Comparison of ENCODE assay signal across 8 cellular contexts in genomic region chr9:33263936-33264472, GRCh38. TPM values are rescaled to one million over a fixed set of nuclear protein-coding genes. Genes with fewer than 3 reads are reported as not detected.
DNase-seq lines count a peak whose midpoint lies in the region; ATAC-seq and TF ChIP-seq lines count a peak whose summit lies in the region.

No MANE protein-coding gene starts in this region.

- no peak for TF ChIP-seq EP300 in esophagus muscularis mucosa (IDR thresholded peaks at IDR 0.05)

- TF ChIP-seq CTCF in esophagus muscularis mucosa (IDR thresholded peaks at IDR 0.05): no peak

- H3K4me3 ChIP-seq in MG63: peak overlapping the region; percentile 78
- peak overlapping the region; percentile 71 to 90 (median 86) for H3K4me3 ChIP-seq in esophagus muscularis mucosa

- DNase-seq in DMS53 (lab: John Stamatoyannopoulos, UW) (peak; percentile 71), DMS53 treated with DMSO at 0.1 percent for 48 hours (lab: John Stamatoyannopoulos, UW; ENCODE audit: unreplicated experiment) (no peak), HCEC 1CT (peak; percentile 12), MG63 (peak; percentile 20), activated T-cell treated with anti-CD3 and anti-CD28 coated beads for 48 hours (ENCODE audit: low read depth) (peak; percentile 27), esophagus muscularis mucosa (ENCODE audit: extremely low spot score) (no peak)
- peak in 8 of 10 donors; percentile 11 to 66 (median 26) for DNase-seq in naive thymus-derived CD8-positive, alpha-beta T cell

- WGBS in esophagus muscularis mucosa: 0% methylated on average over 35 of the region's 42 CpGs

- no peak for TF ChIP-seq POLR2A in esophagus muscularis mucosa (IDR thresholded peaks at IDR 0.05; ENCODE audit: low read depth)

- peaks cover 21 to 46% (median 34%) of the 10 kb centered on the region in 4 donors for H3K4me1 ChIP-seq in esophagus muscularis mucosa

- H3K27ac ChIP-seq in esophagus muscularis mucosa (replicated peaks in 1 of 4) (peak overlapping the region; percentile 91 to 95 (median 92)), temporal lobe (ENCODE audit: low read depth, low read length) (peak overlapping the region; percentile 69)

- H3K27ac Mint-ChIP-seq in naive thymus-derived CD8-positive, alpha-beta T cell: peak overlapping the region; percentile 87 to 94 (median 92)

- POLR2A ChIA-PET in naive thymus-derived CD8-positive, alpha-beta T cell (lab: Charles Lee): interaction anchor here (1.2 to 3.4 kb wide), 7 partner anchors 18 to 239 kb away, joined by 3 to 44 read pairs (median 5); partner anchors contain the start of genes B4GALT1, DNAJA1 and NFX1

- H3K4me3 Mint-ChIP-seq in naive thymus-derived CD8-positive, alpha-beta T cell: peak overlapping the region; percentile 86 to 99 (median 92)

- no peaks in the 10 kb centered on the region for H3K27me3 Mint-ChIP-seq in naive thymus-derived CD8-positive, alpha-beta T cell

- peaks cover 0 to 65% (median 13%) of the 10 kb centered on the region in 3 donors for H3K36me3 Mint-ChIP-seq in naive thymus-derived CD8-positive, alpha-beta T cell

- peaks cover 31 to 50% (median 48%) of the 10 kb centered on the region in 4 donors for H3K4me1 Mint-ChIP-seq in naive thymus-derived CD8-positive, alpha-beta T cell

- peaks cover 47% of the 10 kb centered on the region for H3K36me3 ChIP-seq in MG63
- H3K36me3 ChIP-seq in esophagus muscularis mucosa: peaks cover 24 to 67% (median 56%) of the 10 kb centered on the region in 4 donors

- H3K9me3 Mint-ChIP-seq in naive thymus-derived CD8-positive, alpha-beta T cell: no peaks in the 10 kb centered on the region

- H3K27me3 ChIP-seq in MG63 (no peaks in the 10 kb centered on the region), esophagus muscularis mucosa (no peaks in the 10 kb centered on the region)

- peak; percentile 0 to 11 for ATAC-seq in naive thymus-derived CD8-positive, alpha-beta T cell

- H3K9me3 ChIP-seq in MG63 (no peaks in the 10 kb centered on the region), esophagus muscularis mucosa (no peaks in the 10 kb centered on the region)

- intact Hi-C loops in esophagus muscularis mucosa (cut with DNase I): loop anchor here (10.0 kb wide), 1 partner anchor 879 kb away; the partner anchor contains the start of gene ACO1

RNA-seq across cellular contexts. Expression of gene BAG1, which starts 0.5 kb away (rescaled TPM):
- total RNA-seq in MG63 (2014; rRNA removed; shearing (Covaris generic); ENCODE audit: low replicate concordance): 34.3 and 44.0 TPM in 2 replicates
- total RNA-seq in esophagus muscularis mucosa (100 to 1,000 TPM; 108 to 154 (median 126) TPM), temporal lobe (36.6 TPM)
- 10 to 100 TPM; 55.9 to 64.6 TPM for total RNA-seq in naive thymus-derived CD8-positive, alpha-beta T cell
- polyA plus RNA-seq in naive thymus-derived CD8-positive, alpha-beta T cell: 10 to 100 TPM; 80.5 to 92.6 (median 86.8) TPM

RNA-seq across cellular contexts. Expression of gene CHMP5, which starts 0.8 kb away (rescaled TPM):
- total RNA-seq in MG63 (2014; rRNA removed; shearing (Covaris generic); ENCODE audit: low replicate concordance): 55.7 and 62.7 TPM in 2 replicates
- total RNA-seq in esophagus muscularis mucosa (10 to 100 TPM; 48.0 to 77.2 (median 65.2) TPM), temporal lobe (85.6 TPM)
- 10 to 100 TPM; 30.4 to 31.4 TPM for total RNA-seq in naive thymus-derived CD8-positive, alpha-beta T cell
- polyA plus RNA-seq in naive thymus-derived CD8-positive, alpha-beta T cell: 10 to 100 TPM; 38.7 to 40.0 (median 39.4) TPM

RNA-seq across cellular contexts. Expression of gene SPINK4, which starts 24.0 kb away (rescaled TPM):
- total RNA-seq in MG63 (2014; rRNA removed; shearing (Covaris generic); ENCODE audit: low replicate concordance): not detected in 2 replicates
- total RNA-seq in esophagus muscularis mucosa: not detected
- not detected for total RNA-seq in naive thymus-derived CD8-positive, alpha-beta T cell
- not detected for polyA plus RNA-seq in naive thymus-derived CD8-positive, alpha-beta T cell
- total RNA-seq in temporal lobe: not detected

RNA-seq across cellular contexts. Expression of gene NFX1, which starts 26.3 kb away (rescaled TPM):
- total RNA-seq in MG63 (2014; rRNA removed; shearing (Covaris generic); ENCODE audit: low replicate concordance): 13.9 and 14.6 TPM in 2 replicates
- total RNA-seq in esophagus muscularis mucosa (10 to 100 TPM; 32.1 to 49.4 (median 36.9) TPM), temporal lobe (18.4 TPM)
- 10 to 100 TPM; 70.3 to 70.5 TPM for total RNA-seq in naive thymus-derived CD8-positive, alpha-beta T cell
- 10 to 100 TPM; 22.8 to 42.7 (median 31.6) TPM for polyA plus RNA-seq in naive thymus-derived CD8-positive, alpha-beta T cell

Comparison
In these comparisons a context has a peak if more than half of its experiments do, and no peak if none do; other contexts are left out.
1. DNase-seq: peak in DMS53 (single experiment), HCEC 1CT (single experiment), MG63 (single experiment), activated T-cell treated with anti-CD3 and anti-CD28 coated beads for 48 hours (single experiment) and naive thymus-derived CD8-positive, alpha-beta T cell (8 of 10); none in DMS53 treated with DMSO at 0.1 percent for 48 hours (single experiment) and esophagus muscularis mucosa (single experiment).